ENCODE assay signal across 1 cellular context in the genomic region with DNA sequence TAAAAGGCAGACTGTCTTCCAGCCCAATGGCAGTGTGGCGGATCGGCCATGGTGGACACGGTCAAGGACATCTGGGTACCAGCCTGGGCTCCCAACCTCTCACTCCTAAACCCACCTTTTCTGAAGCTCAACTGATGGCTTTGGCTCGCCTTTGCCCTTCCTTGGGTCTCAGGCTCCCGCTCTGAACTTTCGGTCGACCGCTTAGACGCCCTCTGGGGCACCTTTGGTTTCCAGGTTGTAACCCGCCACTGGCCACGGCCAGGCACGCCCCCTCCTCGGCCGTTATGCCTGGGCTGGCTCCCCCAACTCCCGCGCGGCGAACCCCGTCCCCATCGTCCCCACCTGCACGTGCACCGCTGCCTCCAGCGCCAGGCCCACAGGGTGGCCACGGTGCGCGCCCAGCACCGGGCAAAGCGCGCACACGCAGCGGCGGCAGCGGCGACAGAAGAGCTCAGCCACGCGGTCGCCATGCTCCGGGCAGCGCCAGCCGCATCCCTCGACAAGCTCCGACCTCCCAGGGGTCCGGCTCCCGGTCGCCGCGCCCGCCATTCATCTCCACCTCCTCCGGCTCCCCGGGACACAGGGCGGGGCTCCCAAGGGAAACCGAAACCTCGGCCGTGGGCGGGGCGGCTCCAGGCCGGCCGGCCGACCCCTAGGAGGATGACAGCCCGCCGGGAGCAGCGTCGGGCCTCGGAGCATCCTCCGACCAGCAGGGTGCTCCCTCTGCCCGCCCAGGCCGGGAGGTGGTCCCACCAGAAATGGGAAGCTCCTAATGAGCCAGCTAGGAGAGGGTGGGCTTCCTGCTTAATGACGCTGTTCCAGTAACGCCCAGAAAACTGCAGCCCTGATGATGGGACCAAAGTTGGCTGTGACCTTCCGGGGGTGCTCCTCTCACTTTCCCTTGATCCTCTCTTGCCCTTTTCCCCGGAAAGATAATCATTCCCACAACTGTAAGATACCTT.
TF ChIP-seq lines count a peak whose summit lies in the region.

A gene with protein sequence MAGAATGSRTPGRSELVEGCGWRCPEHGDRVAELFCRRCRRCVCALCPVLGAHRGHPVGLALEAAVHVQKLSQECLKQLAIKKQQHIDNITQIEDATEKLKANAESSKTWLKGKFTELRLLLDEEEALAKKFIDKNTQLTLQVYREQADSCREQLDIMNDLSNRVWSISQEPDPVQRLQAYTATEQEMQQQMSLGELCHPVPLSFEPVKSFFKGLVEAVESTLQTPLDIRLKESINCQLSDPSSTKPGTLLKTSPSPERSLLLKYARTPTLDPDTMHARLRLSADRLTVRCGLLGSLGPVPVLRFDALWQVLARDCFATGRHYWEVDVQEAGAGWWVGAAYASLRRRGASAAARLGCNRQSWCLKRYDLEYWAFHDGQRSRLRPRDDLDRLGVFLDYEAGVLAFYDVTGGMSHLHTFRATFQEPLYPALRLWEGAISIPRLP (minus strand): TSS at position 583 of the 962 bp plus-strand sequence. CDS start 34 bp downstream, at position 549.

TF ChIP-seq in WTC11, 78 proteins besides CTCF, POLR2A, EP300 and RAD21 (continued from another document and continues in another):
- TF ChIP-seq, protein P1, sequence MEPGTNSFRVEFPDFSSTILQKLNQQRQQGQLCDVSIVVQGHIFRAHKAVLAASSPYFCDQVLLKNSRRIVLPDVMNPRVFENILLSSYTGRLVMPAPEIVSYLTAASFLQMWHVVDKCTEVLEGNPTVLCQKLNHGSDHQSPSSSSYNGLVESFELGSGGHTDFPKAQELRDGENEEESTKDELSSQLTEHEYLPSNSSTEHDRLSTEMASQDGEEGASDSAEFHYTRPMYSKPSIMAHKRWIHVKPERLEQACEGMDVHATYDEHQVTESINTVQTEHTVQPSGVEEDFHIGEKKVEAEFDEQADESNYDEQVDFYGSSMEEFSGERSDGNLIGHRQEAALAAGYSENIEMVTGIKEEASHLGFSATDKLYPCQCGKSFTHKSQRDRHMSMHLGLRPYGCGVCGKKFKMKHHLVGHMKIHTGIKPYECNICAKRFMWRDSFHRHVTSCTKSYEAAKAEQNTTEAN (CRISPR knock-in tag; IDR thresholded peaks at IDR 0.05) = peak; percentile 89
- peak; percentile 86; the same call in 1 of the 2 replicates for TF ChIP-seq ZNF232 (CRISPR knock-in tag; IDR thresholded peaks at IDR 0.05)
- TF ChIP-seq, protein P2, sequence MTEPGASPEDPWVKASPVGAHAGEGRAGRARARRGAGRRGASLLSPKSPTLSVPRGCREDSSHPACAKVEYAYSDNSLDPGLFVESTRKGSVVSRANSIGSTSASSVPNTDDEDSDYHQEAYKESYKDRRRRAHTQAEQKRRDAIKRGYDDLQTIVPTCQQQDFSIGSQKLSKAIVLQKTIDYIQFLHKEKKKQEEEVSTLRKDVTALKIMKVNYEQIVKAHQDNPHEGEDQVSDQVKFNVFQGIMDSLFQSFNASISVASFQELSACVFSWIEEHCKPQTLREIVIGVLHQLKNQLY (CRISPR knock-in tag; IDR thresholded peaks at IDR 0.05) = 0 out of 2 replicates have a peak, but pooled peaks have one; percentile 24
- TF ChIP-seq, protein P3, sequence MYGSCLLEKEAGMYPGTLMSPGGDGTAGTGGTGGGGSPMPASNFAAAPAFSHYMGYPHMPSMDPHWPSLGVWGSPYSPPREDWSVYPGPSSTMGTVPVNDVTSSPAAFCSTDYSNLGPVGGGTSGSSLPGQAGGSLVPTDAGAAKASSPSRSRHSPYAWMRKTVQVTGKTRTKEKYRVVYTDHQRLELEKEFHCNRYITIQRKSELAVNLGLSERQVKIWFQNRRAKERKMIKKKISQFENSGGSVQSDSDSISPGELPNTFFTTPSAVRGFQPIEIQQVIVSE (CRISPR knock-in tag; IDR thresholded peaks at IDR 0.05; ENCODE audit: borderline replicate concordance) = no peak
- 0 out of 2 replicates have a peak, but pooled peaks have one; percentile 36 for TF ChIP-seq ZNF121 (CRISPR knock-in tag; IDR thresholded peaks at IDR 0.05)
- TF ChIP-seq JUN (CRISPR knock-in tag; IDR thresholded peaks at IDR 0.05) = peak; percentile 92
- peak; percentile 72 for TF ChIP-seq SMAD4 (CRISPR knock-in tag; IDR thresholded peaks at IDR 0.05)
- peak; percentile 91 for TF ChIP-seq ZNF263 (CRISPR knock-in tag; IDR thresholded peaks at IDR 0.05; ENCODE audit: low read depth)
- TF ChIP-seq SMAD3 (CRISPR knock-in tag; IDR thresholded peaks at IDR 0.05; ENCODE audit: borderline replicate concordance) = peak; percentile 66; the same call in 1 of the 2 replicates
- TF ChIP-seq, protein P4, sequence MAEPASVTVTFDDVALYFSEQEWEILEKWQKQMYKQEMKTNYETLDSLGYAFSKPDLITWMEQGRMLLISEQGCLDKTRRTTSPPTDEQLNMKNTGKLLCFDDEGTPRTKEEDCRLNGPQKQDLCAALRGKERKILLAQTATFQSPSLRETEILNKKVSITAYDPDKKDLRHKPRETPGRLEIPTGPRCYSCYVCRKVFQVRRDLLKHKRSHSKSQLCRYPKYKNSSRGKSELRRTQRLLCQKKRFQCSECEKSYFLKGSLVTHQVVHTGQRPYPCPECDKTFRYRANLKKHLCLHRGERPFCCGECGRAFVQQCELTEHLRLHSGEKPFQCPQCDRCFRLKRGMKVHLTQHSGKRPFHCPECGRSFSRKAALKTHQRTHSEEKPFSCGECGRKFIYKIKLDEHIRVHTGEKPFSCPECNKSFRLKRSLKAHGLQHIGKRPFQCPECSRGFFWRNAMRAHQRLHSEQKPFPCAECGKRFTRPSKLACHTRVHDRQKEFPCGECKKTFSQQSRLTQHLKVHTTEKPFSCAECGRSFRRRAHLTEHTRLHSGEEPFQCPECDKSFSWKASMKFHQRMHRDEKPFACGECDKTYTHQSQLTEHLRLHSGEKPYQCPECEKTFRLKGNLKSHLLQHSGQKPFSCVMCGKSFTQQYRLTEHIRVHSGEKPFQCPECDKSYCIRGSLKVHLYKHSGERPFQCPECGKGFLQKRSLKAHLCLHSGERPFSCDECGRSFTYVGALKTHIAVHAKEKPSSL (CRISPR knock-in tag; conservative IDR thresholded peaks at IDR 0.05) = no peak
- TF ChIP-seq GABPB1 (CRISPR knock-in tag; IDR thresholded peaks at IDR 0.05) = no peak
- TF ChIP-seq JAZF1 (CRISPR knock-in tag; IDR thresholded peaks at IDR 0.05) = no peak
- no peak for TF ChIP-seq FOXJ3 (CRISPR knock-in tag; IDR thresholded peaks at IDR 0.05; ENCODE audit: borderline replicate concordance)
- TF ChIP-seq ETV6 (CRISPR knock-in tag; IDR thresholded peaks at IDR 0.05) = peak; percentile 86
- TF ChIP-seq ZNF423 (CRISPR knock-in tag; IDR thresholded peaks at IDR 0.05) = 0 out of 2 replicates have a peak, but pooled peaks have one; percentile 24
- TF ChIP-seq, protein P5, sequence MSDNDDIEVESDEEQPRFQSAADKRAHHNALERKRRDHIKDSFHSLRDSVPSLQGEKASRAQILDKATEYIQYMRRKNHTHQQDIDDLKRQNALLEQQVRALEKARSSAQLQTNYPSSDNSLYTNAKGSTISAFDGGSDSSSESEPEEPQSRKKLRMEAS (CRISPR knock-in tag; IDR thresholded peaks at IDR 0.05) = peak; percentile 98
- TF ChIP-seq, protein P6, sequence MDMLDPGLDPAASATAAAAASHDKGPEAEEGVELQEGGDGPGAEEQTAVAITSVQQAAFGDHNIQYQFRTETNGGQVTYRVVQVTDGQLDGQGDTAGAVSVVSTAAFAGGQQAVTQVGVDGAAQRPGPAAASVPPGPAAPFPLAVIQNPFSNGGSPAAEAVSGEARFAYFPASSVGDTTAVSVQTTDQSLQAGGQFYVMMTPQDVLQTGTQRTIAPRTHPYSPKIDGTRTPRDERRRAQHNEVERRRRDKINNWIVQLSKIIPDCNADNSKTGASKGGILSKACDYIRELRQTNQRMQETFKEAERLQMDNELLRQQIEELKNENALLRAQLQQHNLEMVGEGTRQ (CRISPR knock-in tag; IDR thresholded peaks at IDR 0.05) = no peak
- TF ChIP-seq, protein P7, sequence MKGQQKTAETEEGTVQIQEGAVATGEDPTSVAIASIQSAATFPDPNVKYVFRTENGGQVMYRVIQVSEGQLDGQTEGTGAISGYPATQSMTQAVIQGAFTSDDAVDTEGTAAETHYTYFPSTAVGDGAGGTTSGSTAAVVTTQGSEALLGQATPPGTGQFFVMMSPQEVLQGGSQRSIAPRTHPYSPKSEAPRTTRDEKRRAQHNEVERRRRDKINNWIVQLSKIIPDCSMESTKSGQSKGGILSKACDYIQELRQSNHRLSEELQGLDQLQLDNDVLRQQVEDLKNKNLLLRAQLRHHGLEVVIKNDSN (CRISPR knock-in tag; IDR thresholded peaks at IDR 0.05) = peak; percentile 74
- TF ChIP-seq GTF2I (CRISPR knock-in tag; conservative IDR thresholded peaks at IDR 0.05) = no peak
- TF ChIP-seq NFE2L1 (CRISPR knock-in tag; IDR thresholded peaks at IDR 0.05) = peak; percentile 73; the same call in 1 of the 2 replicates
- TF ChIP-seq ESRRA (CRISPR knock-in tag; IDR thresholded peaks at IDR 0.05; ENCODE audit: borderline replicate concordance) = peak; percentile 93
- 0 out of 2 replicates have a peak, but pooled peaks have one; percentile 60 for TF ChIP-seq NR3C1 (CRISPR knock-in tag; conservative IDR thresholded peaks at IDR 0.05; ENCODE audit: low read depth)
- TF ChIP-seq, protein P8, sequence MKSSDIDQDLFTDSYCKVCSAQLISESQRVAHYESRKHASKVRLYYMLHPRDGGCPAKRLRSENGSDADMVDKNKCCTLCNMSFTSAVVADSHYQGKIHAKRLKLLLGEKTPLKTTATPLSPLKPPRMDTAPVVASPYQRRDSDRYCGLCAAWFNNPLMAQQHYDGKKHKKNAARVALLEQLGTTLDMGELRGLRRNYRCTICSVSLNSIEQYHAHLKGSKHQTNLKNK (CRISPR knock-in tag; IDR thresholded peaks at IDR 0.05) = no peak
- no peak for TF ChIP-seq NFYB (CRISPR knock-in tag; conservative IDR thresholded peaks at IDR 0.05; ENCODE audit: low read depth)
- TF ChIP-seq, protein P9, sequence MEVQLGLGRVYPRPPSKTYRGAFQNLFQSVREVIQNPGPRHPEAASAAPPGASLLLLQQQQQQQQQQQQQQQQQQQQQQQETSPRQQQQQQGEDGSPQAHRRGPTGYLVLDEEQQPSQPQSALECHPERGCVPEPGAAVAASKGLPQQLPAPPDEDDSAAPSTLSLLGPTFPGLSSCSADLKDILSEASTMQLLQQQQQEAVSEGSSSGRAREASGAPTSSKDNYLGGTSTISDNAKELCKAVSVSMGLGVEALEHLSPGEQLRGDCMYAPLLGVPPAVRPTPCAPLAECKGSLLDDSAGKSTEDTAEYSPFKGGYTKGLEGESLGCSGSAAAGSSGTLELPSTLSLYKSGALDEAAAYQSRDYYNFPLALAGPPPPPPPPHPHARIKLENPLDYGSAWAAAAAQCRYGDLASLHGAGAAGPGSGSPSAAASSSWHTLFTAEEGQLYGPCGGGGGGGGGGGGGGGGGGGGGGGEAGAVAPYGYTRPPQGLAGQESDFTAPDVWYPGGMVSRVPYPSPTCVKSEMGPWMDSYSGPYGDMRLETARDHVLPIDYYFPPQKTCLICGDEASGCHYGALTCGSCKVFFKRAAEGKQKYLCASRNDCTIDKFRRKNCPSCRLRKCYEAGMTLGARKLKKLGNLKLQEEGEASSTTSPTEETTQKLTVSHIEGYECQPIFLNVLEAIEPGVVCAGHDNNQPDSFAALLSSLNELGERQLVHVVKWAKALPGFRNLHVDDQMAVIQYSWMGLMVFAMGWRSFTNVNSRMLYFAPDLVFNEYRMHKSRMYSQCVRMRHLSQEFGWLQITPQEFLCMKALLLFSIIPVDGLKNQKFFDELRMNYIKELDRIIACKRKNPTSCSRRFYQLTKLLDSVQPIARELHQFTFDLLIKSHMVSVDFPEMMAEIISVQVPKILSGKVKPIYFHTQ (CRISPR knock-in tag; IDR thresholded peaks at IDR 0.05) = no peak
- TF ChIP-seq RELA (CRISPR knock-in tag; IDR thresholded peaks at IDR 0.05; ENCODE audit: borderline replicate concordance) = peak; percentile 94
- TF ChIP-seq SP1 (CRISPR knock-in tag; conservative IDR thresholded peaks at IDR 0.05) = peak; percentile 69; the same call in 1 of the 2 replicates
- no peak for TF ChIP-seq PRRX2 (CRISPR knock-in tag; IDR thresholded peaks at IDR 0.05)
- peak; percentile 94 for TF ChIP-seq FOXP1 (CRISPR knock-in tag; IDR thresholded peaks at IDR 0.05; ENCODE audit: borderline replicate concordance)
- TF ChIP-seq, protein P10, sequence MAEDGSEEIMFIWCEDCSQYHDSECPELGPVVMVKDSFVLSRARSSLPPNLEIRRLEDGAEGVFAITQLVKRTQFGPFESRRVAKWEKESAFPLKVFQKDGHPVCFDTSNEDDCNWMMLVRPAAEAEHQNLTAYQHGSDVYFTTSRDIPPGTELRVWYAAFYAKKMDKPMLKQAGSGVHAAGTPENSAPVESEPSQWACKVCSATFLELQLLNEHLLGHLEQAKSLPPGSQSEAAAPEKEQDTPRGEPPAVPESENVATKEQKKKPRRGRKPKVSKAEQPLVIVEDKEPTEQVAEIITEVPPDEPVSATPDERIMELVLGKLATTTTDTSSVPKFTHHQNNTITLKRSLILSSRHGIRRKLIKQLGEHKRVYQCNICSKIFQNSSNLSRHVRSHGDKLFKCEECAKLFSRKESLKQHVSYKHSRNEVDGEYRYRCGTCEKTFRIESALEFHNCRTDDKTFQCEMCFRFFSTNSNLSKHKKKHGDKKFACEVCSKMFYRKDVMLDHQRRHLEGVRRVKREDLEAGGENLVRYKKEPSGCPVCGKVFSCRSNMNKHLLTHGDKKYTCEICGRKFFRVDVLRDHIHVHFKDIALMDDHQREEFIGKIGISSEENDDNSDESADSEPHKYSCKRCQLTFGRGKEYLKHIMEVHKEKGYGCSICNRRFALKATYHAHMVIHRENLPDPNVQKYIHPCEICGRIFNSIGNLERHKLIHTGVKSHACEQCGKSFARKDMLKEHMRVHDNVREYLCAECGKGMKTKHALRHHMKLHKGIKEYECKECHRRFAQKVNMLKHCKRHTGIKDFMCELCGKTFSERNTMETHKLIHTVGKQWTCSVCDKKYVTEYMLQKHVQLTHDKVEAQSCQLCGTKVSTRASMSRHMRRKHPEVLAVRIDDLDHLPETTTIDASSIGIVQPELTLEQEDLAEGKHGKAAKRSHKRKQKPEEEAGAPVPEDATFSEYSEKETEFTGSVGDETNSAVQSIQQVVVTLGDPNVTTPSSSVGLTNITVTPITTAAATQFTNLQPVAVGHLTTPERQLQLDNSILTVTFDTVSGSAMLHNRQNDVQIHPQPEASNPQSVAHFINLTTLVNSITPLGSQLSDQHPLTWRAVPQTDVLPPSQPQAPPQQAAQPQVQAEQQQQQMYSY (CRISPR knock-in tag; IDR thresholded peaks at IDR 0.05) = peak; percentile 68; the same call in 1 of the 2 replicates
- TF ChIP-seq MYBL2 (CRISPR knock-in tag; IDR thresholded peaks at IDR 0.05) = peak; percentile 96
- TF ChIP-seq, protein P11, sequence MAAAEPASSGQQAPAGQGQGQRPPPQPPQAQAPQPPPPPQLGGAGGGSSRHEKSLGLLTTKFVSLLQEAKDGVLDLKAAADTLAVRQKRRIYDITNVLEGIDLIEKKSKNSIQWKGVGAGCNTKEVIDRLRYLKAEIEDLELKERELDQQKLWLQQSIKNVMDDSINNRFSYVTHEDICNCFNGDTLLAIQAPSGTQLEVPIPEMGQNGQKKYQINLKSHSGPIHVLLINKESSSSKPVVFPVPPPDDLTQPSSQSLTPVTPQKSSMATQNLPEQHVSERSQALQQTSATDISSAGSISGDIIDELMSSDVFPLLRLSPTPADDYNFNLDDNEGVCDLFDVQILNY (CRISPR knock-in tag; IDR thresholded peaks at IDR 0.05) = peak; percentile 81
- no peak for TF ChIP-seq CREM (CRISPR knock-in tag; IDR thresholded peaks at IDR 0.05)
- TF ChIP-seq, protein P12, sequence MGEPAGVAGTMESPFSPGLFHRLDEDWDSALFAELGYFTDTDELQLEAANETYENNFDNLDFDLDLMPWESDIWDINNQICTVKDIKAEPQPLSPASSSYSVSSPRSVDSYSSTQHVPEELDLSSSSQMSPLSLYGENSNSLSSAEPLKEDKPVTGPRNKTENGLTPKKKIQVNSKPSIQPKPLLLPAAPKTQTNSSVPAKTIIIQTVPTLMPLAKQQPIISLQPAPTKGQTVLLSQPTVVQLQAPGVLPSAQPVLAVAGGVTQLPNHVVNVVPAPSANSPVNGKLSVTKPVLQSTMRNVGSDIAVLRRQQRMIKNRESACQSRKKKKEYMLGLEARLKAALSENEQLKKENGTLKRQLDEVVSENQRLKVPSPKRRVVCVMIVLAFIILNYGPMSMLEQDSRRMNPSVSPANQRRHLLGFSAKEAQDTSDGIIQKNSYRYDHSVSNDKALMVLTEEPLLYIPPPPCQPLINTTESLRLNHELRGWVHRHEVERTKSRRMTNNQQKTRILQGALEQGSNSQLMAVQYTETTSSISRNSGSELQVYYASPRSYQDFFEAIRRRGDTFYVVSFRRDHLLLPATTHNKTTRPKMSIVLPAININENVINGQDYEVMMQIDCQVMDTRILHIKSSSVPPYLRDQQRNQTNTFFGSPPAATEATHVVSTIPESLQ (CRISPR knock-in tag; IDR thresholded peaks at IDR 0.05) = no peak
